ENCODE assay signal across 1 cellular context in the genomic region with DNA sequence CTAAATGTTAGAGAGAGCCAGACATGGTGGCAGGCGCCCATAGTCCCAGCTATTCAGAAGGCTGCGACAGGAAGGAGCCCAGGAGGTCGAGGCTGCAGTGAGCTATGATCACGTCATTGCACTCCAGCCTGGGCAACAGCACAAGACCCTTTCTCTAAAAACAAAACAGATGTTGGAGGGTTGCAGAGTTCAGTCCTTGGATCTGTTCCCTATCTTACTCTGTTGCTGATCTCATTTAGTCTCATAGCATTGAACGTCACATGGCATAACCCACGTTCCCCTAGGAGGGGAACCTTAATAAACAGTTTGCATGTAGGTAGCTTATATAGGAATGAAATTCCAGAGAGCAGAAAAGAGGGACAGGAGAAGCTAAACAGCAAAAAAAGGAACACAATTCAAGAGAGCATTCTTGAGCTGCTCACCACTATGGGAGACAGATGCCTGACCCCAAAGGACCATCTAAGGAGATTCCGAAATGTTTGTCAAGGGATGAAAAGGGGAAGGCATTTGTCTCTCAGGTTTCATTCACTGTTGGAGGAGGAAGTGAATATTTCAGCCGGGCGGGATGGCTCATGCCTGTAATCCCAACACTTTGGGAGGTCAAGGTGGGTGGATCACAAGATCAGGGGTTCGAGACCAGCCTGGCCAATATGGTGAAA.
TF ChIP-seq lines count a peak whose summit lies in the region.

No MANE protein-coding gene starts in this region.

TF ChIP-seq in GM23338, 12 proteins besides CTCF, POLR2A, EP300 and RAD21:
- TF ChIP-seq POLR2AphosphoS5 (IDR thresholded peaks at IDR 0.05; ENCODE audit: low read depth): peak; percentile 17; the same call in 1 of the 2 replicates
- TF ChIP-seq JUNB (IDR thresholded peaks at IDR 0.05; ENCODE audit: unreplicated experiment): no peak
